In genomic region chr11:113951487-113951886, GRCh38 we compare ENCODE assay signal across 26 cellular contexts. TPM values are rescaled to one million over a fixed set of nuclear protein-coding genes. Genes with fewer than 3 reads are reported as not detected.
"Had no signal": no experiment of that assay in that cellular context is flagged by ENCODE, and none has a peak within 500 bp of the region (broad histone marks: within the 10 kb centered on the region; RNA-seq: fewer than 3 reads in every experiment).

No MANE protein-coding gene starts in this region.

- DNase-seq: activated CD4-positive, alpha-beta T cell treated with anti-CD3 and anti-CD28 coated beads, Interleukin-2, amount 10 ng/mL, durations not matched to agents 7 days and 5 days; activated gamma-delta T cell treated with Interleukin-2 at 50 U/mL for 16 hours; activated T-cell treated with anti-CD3 and anti-CD28 coated beads, Interleukin-2, amount 50 U/mL, for 1 hour; brain microvascular endothelial cell; caudate nucleus; dermis blood vessel endothelial cell; effector memory CD4-positive, alpha-beta T cell; hippocampal formation; mucosa of descending colon; stimulated activated CD4-positive, alpha-beta T cell treated with anti-CD3 and anti-CD28 coated beads, Interleukin-2, amount 100 ng/mL, for 48 hours; stimulated activated naive CD4-positive, alpha-beta T cell; T-helper 17 cell; testis had no signal

- H3K4me1 Mint-ChIP-seq: activated CD4-positive, alpha-beta T cell treated with anti-CD3 and anti-CD28 coated beads, Interleukin-2, amount 10 ng/mL, durations not matched to agents 7 days and 5 days had no signal

- H3K4me3 ChIP-seq: ascending aorta, mucosa of descending colon, testis, vagina had no signal

- H3K4me3 Mint-ChIP-seq: activated CD4-positive, alpha-beta T cell treated with anti-CD3 and anti-CD28 coated beads, Interleukin-2, amount 10 ng/mL, durations not matched to agents 7 days and 5 days; memory B cell; T-helper 17 cell; type B pancreatic cell had no signal

- H3K36me3 Mint-ChIP-seq: activated naive CD4-positive, alpha-beta T cell treated with anti-CD3 and anti-CD28 coated beads, Interleukin-2, amount 50 U/mL, for 72 hours; memory B cell; type B pancreatic cell had no signal

- H3K36me3 ChIP-seq: ascending aorta, brain microvascular endothelial cell, vagina had no signal

- H3K4me1 ChIP-seq: ascending aorta, testis, vagina had no signal

- H3K27ac Mint-ChIP-seq: activated CD4-positive, alpha-beta T cell treated with anti-CD3 and anti-CD28 coated beads, Interleukin-2, amount 10 ng/mL, durations not matched to agents 7 days and 5 days; activated naive CD4-positive, alpha-beta T cell treated with anti-CD3 and anti-CD28 coated beads, Interleukin-2, amount 50 U/mL, for 72 hours; memory B cell; T-helper 17 cell; type B pancreatic cell had no signal

- ATAC-seq: activated CD4-positive, CD25-positive, alpha-beta regulatory T cell treated with anti-CD3 and anti-CD28 coated beads, Interleukin-2, amount 50 U/mL, for 24 hours; activated naive CD4-positive, alpha-beta T cell treated with anti-CD3 and anti-CD28 coated beads, Interleukin-2, amount 50 U/mL, for 72 hours; esophagus mucosa; mucosa of descending colon; T-helper 17 cell had no signal

- H3K9me3 Mint-ChIP-seq: activated CD4-positive, alpha-beta T cell treated with anti-CD3 and anti-CD28 coated beads, Interleukin-2, amount 10 ng/mL, durations not matched to agents 7 days and 5 days; activated naive CD4-positive, alpha-beta T cell treated with anti-CD3 and anti-CD28 coated beads, Interleukin-2, amount 50 U/mL, for 72 hours; memory B cell; type B pancreatic cell had no signal

- H3K9me3 ChIP-seq: ascending aorta, mucosa of descending colon, testis, vagina had no signal

- H3K27ac ChIP-seq: ascending aorta, brain microvascular endothelial cell, testis, vagina had no signal

- H3K27me3 ChIP-seq: ascending aorta, brain microvascular endothelial cell, testis, vagina had no signal

RNA-seq across cellular contexts. Expression of gene HTR3A, which starts 23.4 kb away (rescaled TPM):
- total RNA-seq: activated CD4-positive, alpha-beta T cell treated with anti-CD3 and anti-CD28 coated beads, Interleukin-2, amount 10 ng/mL, durations not matched to agents 7 days and 5 days; activated naive CD4-positive, alpha-beta T cell treated with anti-CD3 and anti-CD28 coated beads, Interleukin-2, amount 50 U/mL, for 72 hours; ascending aorta; dermis blood vessel endothelial cell; endothelial cell of umbilical vein; esophagus mucosa; liver; osteoblast; posterior vena cava; T-helper 17 cell; vagina had no signal
- polyA plus RNA-seq: endothelial cell of umbilical vein, liver, neural cell had no signal

RNA-seq across cellular contexts. Expression of gene HTR3B, which starts 46.9 kb away (rescaled TPM):
- total RNA-seq: activated CD4-positive, alpha-beta T cell treated with anti-CD3 and anti-CD28 coated beads, Interleukin-2, amount 10 ng/mL, durations not matched to agents 7 days and 5 days; activated naive CD4-positive, alpha-beta T cell treated with anti-CD3 and anti-CD28 coated beads, Interleukin-2, amount 50 U/mL, for 72 hours; ascending aorta; dermis blood vessel endothelial cell; endothelial cell of umbilical vein; liver; mucosa of descending colon; osteoblast; posterior vena cava; T-helper 17 cell; vagina had no signal
- polyA plus RNA-seq: adipose tissue, endothelial cell of umbilical vein, liver, neural cell had no signal
